Comparison of ENCODE assay signal across 12 cellular contexts in genomic region chr5:120405291-120405864, GRCh38. TPM values are rescaled to one million over a fixed set of nuclear protein-coding genes. Genes with fewer than 3 reads are reported as not detected.
DNase-seq lines count a peak whose midpoint lies in the region; ATAC-seq, FAIRE-seq and TF ChIP-seq lines count a peak whose summit lies in the region.
"Had no signal": no experiment of that assay in that cellular context is flagged by ENCODE, and none has a peak within 500 bp of the region (broad histone marks: within the 10 kb centered on the region; RNA-seq: fewer than 3 reads in every experiment).

No MANE protein-coding gene starts in this region.

- no peak overlapping the region for H3K4me3 ChIP-seq in astrocyte of the cerebellum (ENCODE audit: low read depth, low read length)
- H3K4me3 ChIP-seq in mesodermal cell (ENCODE audit: extremely low read depth, insufficient read depth, low read length, poor library complexity, severe bottlenecking) = no peak overlapping the region
- H3K4me3 ChIP-seq in small intestine (ENCODE audit: low read depth in 1 of 2, low read length in 2 of 2) = no peak overlapping the region
- H3K4me3 ChIP-seq: transverse colon had no signal

- no peak for ATAC-seq in HG03520 (IDR thresholded peaks at IDR 0.05; ENCODE audit: unreplicated experiment)

- H3K36me3 ChIP-seq in mesodermal cell (ENCODE audit: control insufficient read depth, insufficient read depth, low read length) = no peaks in the 10 kb centered on the region
- no peaks in the 10 kb centered on the region for H3K36me3 ChIP-seq in small intestine (ENCODE audit: control insufficient read depth in 2 of 2, insufficient read depth in 2 of 2, low read length in 2 of 2)
- H3K36me3 ChIP-seq: transverse colon had no signal

- FAIRE-seq in small intestine (lab: Jason Lieb, UNC) = no peak

- H3K4me1 ChIP-seq in mesodermal cell (ENCODE audit: control insufficient read depth, insufficient read depth, low read length, poor library complexity, severe bottlenecking) (peaks cover 10% of the 10 kb centered on the region), small intestine (ENCODE audit: control insufficient read depth in 2 of 2, insufficient read depth in 1 of 2, low read depth in 1 of 2, low read length in 1 of 2) (no peaks in the 10 kb centered on the region)
- H3K4me1 ChIP-seq: transverse colon had no signal

- WGBS in mesodermal cell (ENCODE audit: insufficient coverage in 2 of 2), 2 experiments = no CpG with 5 or more reads among the region's 1 CpG
- WGBS in small intestine, 3 donors = 41 to 65% (median 45%) methylated on average over 1 of the region's 1 CpG

- peak overlapping the region; percentile 41 for H3K27ac ChIP-seq in mesodermal cell (ENCODE audit: low read depth, low read length, severe bottlenecking)
- H3K27ac ChIP-seq in small intestine (ENCODE audit: low read depth in 1 of 2, low read length in 1 of 2) = no peak overlapping the region
- H3K27ac ChIP-seq: transverse colon had no signal

- no peaks in the 10 kb centered on the region for H3K27me3 ChIP-seq in small intestine (ENCODE audit: control insufficient read depth in 2 of 2, insufficient read depth in 2 of 2, low read length in 2 of 2)
- H3K27me3 ChIP-seq: transverse colon had no signal

- peak; percentile 91 for DNase-seq in EH (ENCODE audit: low read depth)
- DNase-seq in HT1080 (ENCODE audit: low read depth) = peak; percentile 85
- DNase-seq in astrocyte of the cerebellum (ENCODE audit: low read depth) = peak; percentile 75
- DNase-seq in small intestine = no peak
- no peak for DNase-seq in activated CD4-positive, alpha-beta T cell treated with anti-CD3 and anti-CD28 coated beads, Interleukin-2, amount 50 U/mL, for 4 hours
- DNase-seq in DMS 273 (lab: John Stamatoyannopoulos, UW; ENCODE audit: unreplicated experiment) = no peak
- DNase-seq: activated effector memory CD4-positive, alpha-beta T cell treated with anti-CD3 and anti-CD28 coated beads, Interleukin-2, amount 50 U/mL, for 16 hours; NCI-H1417 treated with DMSO at 0.1 percent for 48 hours; T-helper 1 cell; transverse colon had no signal

- in situ Hi-C loops in astrocyte of the cerebellum (cut with HindIII; ENCODE audit: low sequenced_read_pairs) = no loop called here

- H3K9me3 ChIP-seq in mesodermal cell (ENCODE audit: control insufficient read depth, low read length) (peaks cover 12% of the 10 kb centered on the region), small intestine (ENCODE audit: control insufficient read depth, low read depth) (no peaks in the 10 kb centered on the region)
- H3K9me3 ChIP-seq: transverse colon had no signal

- TF ChIP-seq CTCF in astrocyte of the cerebellum (IDR thresholded peaks at IDR 0.05; ENCODE audit: low read depth, low read length, missing control alignments) = no peak

RNA-seq across cellular contexts. Expression of gene PRR16, which starts 58.7 kb away (rescaled TPM):
- 0.77 and 2.1 TPM in 2 replicates for total RNA-seq in HT1080 (2014; rRNA removed; shearing (Covaris generic))
- polyA plus RNA-seq in HT1080 (2015; cell fraction: cytosol; rRNA removed) = 3.1 and 4.6 TPM in 2 replicates
- polyA plus RNA-seq in HT1080 (2015; cell fraction: nucleus; rRNA removed) = 0.37 and 1.6 TPM in 2 replicates
- polyA plus RNA-seq in mesodermal cell (2013, experiment 1 of 2) = 6.4 TPM
- polyA plus RNA-seq in mesodermal cell (2013, experiment 2 of 2) = 3.2 TPM
- 1 to 10 TPM in 2 of 3 donors, not detected in 1; 2.4 to 2.7 TPM for polyA plus RNA-seq in small intestine

Comparison
In these comparisons a context has a peak if more than half of its experiments do, and no peak if none do; other contexts are left out.
1. DNase-seq: peak in EH (single experiment), HT1080 (single experiment) and astrocyte of the cerebellum (single experiment); none in small intestine (single experiment), activated CD4-positive, alpha-beta T cell treated with anti-CD3 and anti-CD28 coated beads, Interleukin-2, amount 50 U/mL, for 4 hours (0 of 2) and DMS 273 (single experiment).